Comparison of ENCODE assay signal across 13 cellular contexts in the genomic region with DNA sequence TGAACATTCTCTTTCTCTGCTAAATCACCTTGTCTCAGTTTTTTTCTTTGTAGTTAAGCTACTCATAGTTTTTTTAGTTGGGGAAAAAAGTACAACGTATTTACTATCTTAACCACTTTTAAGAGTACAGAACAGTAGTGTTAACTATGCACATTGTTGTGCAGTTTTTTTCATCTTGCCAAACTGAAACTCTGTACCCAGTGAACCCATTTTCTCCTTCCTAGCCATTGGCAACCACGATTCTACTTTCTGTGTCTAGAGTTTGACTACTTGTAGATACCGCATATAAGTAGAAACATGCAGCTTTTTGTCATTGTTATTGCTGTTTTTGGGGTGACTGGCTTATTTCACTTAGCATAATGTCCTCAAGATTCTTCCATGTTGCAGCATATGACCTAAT.
"Had no signal": no experiment of that assay in that cellular context is flagged by ENCODE, and none has a peak within 500 bp of the region (broad histone marks: within the 10 kb centered on the region; RNA-seq: fewer than 3 reads in every experiment).

No MANE protein-coding gene starts in this region.

- ATAC-seq: gastroesophageal sphincter, heart right ventricle had no signal

- H3K9me3 Mint-ChIP-seq: nephron had no signal

- H3K27me3 Mint-ChIP-seq: progenitor cell of endocrine pancreas had no signal

- H3K4me3 Mint-ChIP-seq: nephron had no signal

- H3K4me1 ChIP-seq: gastroesophageal sphincter, heart right ventricle, right atrium auricular region had no signal

- DNase-seq: activated T-cell treated with anti-CD3 and anti-CD28 coated beads, Interleukin-2, amount 50 U/mL, for 48 hours; amniotic stem cell; heart right ventricle; mesendoderm; stimulated activated CD4-positive, alpha-beta T cell treated with anti-CD3 and anti-CD28 coated beads, Interleukin-15, amount 100 ng/mL, for 24 hours; stimulated activated CD4-positive, alpha-beta T cell treated with anti-CD3 and anti-CD28 coated beads, Interleukin-4, amount 100 ng/mL, for 1 hour; trophoblast cell; WERI-Rb-1 had no signal

- H3K27me3 ChIP-seq: gastroesophageal sphincter, heart right ventricle, right atrium auricular region had no signal

- H3K27ac ChIP-seq: gastroesophageal sphincter, heart right ventricle, right atrium auricular region, skin epidermis, WERI-Rb-1 had no signal

- H3K36me3 ChIP-seq: gastroesophageal sphincter, right atrium auricular region had no signal

- H3K27ac Mint-ChIP-seq: nephron, progenitor cell of endocrine pancreas had no signal

- H3K9me3 ChIP-seq: gastroesophageal sphincter, heart right ventricle, right atrium auricular region had no signal

- H3K4me3 ChIP-seq: gastroesophageal sphincter, heart right ventricle, right atrium auricular region, skin epidermis had no signal
